ENCODE assay signal across 1 cellular context in genomic region chr2:38653715-38654494, GRCh38.
TF ChIP-seq lines count a peak whose summit lies in the region.

No MANE protein-coding gene starts in this region.

TF ChIP-seq in HepG2, 621 proteins besides CTCF, POLR2A, EP300 and RAD21 (continued from another document and continues in another):
- TF ChIP-seq, protein P1, sequence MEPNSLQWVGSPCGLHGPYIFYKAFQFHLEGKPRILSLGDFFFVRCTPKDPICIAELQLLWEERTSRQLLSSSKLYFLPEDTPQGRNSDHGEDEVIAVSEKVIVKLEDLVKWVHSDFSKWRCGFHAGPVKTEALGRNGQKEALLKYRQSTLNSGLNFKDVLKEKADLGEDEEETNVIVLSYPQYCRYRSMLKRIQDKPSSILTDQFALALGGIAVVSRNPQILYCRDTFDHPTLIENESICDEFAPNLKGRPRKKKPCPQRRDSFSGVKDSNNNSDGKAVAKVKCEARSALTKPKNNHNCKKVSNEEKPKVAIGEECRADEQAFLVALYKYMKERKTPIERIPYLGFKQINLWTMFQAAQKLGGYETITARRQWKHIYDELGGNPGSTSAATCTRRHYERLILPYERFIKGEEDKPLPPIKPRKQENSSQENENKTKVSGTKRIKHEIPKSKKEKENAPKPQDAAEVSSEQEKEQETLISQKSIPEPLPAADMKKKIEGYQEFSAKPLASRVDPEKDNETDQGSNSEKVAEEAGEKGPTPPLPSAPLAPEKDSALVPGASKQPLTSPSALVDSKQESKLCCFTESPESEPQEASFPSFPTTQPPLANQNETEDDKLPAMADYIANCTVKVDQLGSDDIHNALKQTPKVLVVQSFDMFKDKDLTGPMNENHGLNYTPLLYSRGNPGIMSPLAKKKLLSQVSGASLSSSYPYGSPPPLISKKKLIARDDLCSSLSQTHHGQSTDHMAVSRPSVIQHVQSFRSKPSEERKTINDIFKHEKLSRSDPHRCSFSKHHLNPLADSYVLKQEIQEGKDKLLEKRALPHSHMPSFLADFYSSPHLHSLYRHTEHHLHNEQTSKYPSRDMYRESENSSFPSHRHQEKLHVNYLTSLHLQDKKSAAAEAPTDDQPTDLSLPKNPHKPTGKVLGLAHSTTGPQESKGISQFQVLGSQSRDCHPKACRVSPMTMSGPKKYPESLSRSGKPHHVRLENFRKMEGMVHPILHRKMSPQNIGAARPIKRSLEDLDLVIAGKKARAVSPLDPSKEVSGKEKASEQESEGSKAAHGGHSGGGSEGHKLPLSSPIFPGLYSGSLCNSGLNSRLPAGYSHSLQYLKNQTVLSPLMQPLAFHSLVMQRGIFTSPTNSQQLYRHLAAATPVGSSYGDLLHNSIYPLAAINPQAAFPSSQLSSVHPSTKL (CRISPR knock-in tag; IDR thresholded peaks at IDR 0.05): peak; percentile 51; the same call in 1 of the 2 replicates
- TF ChIP-seq MED13 (CRISPR knock-in tag; IDR thresholded peaks at IDR 0.05) (no peak), ZNF609 (CRISPR knock-in tag; IDR thresholded peaks at IDR 0.05; ENCODE audit: borderline replicate concordance) (peak; percentile 60; the same call in 1 of the 2 replicates), ZNF263 (CRISPR knock-in tag; IDR thresholded peaks at IDR 0.05) (no peak), ZNF354B (CRISPR knock-in tag; IDR thresholded peaks at IDR 0.05) (no peak), ZFP62 (CRISPR knock-in tag; IDR thresholded peaks at IDR 0.05) (no peak), PHF8 (CRISPR knock-in tag; IDR thresholded peaks at IDR 0.05) (peak; percentile 64), FOSL2 (CRISPR knock-in tag; IDR thresholded peaks at IDR 0.05) (0 out of 2 replicates have a peak, but pooled peaks have one; percentile 7), KDM5A (IDR thresholded peaks at IDR 0.05; ENCODE audit: borderline replicate concordance, low read length) (no peak), BHLHE40 (IDR thresholded peaks at IDR 0.05; ENCODE audit: low read length) (no peak), CREBL2 (CRISPR knock-in tag; IDR thresholded peaks at IDR 0.05; ENCODE audit: borderline replicate concordance) (no peak), ZNF34 (CRISPR knock-in tag; IDR thresholded peaks at IDR 0.05; ENCODE audit: borderline replicate concordance) (no peak), NCOA2 (CRISPR knock-in tag; IDR thresholded peaks at IDR 0.05) (peak; percentile 49), ZNF737 (CRISPR knock-in tag; IDR thresholded peaks at IDR 0.05; ENCODE audit: borderline replicate concordance) (no peak; the same call in 1 of the 2 replicates), RELA (CRISPR knock-in tag; IDR thresholded peaks at IDR 0.05) (no peak), NBN (conservative IDR thresholded peaks at IDR 0.05) (no peak), CAMTA2 (CRISPR knock-in tag; IDR thresholded peaks at IDR 0.05; ENCODE audit: borderline replicate concordance) (0 out of 2 replicates have a peak, but pooled peaks have one; percentile 41), ZNF790 (CRISPR knock-in tag; IDR thresholded peaks at IDR 0.05; ENCODE audit: borderline replicate concordance) (no peak), CENPX (CRISPR knock-in tag; IDR thresholded peaks at IDR 0.05) (no peak), ATF3 (CRISPR knock-in tag; IDR thresholded peaks at IDR 0.05) (no peak), NR2F1 (CRISPR knock-in tag; IDR thresholded peaks at IDR 0.05) (peak; percentile 67 to 82; a peak in 3 of 4 replicates), ZBTB4 (CRISPR knock-in tag; IDR thresholded peaks at IDR 0.05; ENCODE audit: borderline replicate concordance) (no peak), ZNF883 (CRISPR knock-in tag; IDR thresholded peaks at IDR 0.05; ENCODE audit: not compliant biosample characterization) (peak; percentile 35), ZNF788 (CRISPR knock-in tag; IDR thresholded peaks at IDR 0.05; ENCODE audit: borderline replicate concordance) (peak; percentile 47; the same call in 1 of the 2 replicates), MBNL3 (CRISPR knock-in tag; conservative IDR thresholded peaks at IDR 0.05) (no peak), ATAD3A (CRISPR knock-in tag; IDR thresholded peaks at IDR 0.05) (no peak), ZNF570 (CRISPR knock-in tag; IDR thresholded peaks at IDR 0.05; ENCODE audit: borderline replicate concordance) (no peak), ZNF629 (CRISPR knock-in tag; conservative IDR thresholded peaks at IDR 0.05) (no peak), ZNF18 (CRISPR knock-in tag; IDR thresholded peaks at IDR 0.05; ENCODE audit: insufficient replicate concordance) (peak; percentile 7), ZNF343 (CRISPR knock-in tag; IDR thresholded peaks at IDR 0.05) (no peak), FOXJ3 (CRISPR knock-in tag; IDR thresholded peaks at IDR 0.05; ENCODE audit: borderline replicate concordance) (no peak), ZKSCAN1 (IDR thresholded peaks at IDR 0.05; ENCODE audit: low read length) (peak; percentile 43; the same call in 1 of the 2 replicates), ZUFSP (CRISPR knock-in tag; IDR thresholded peaks at IDR 0.05; ENCODE audit: borderline replicate concordance) (no peak), PTBP1 (IDR thresholded peaks at IDR 0.05; ENCODE audit: low read depth, low read length, poor library complexity, severe bottlenecking) (no peak), ONECUT2 (CRISPR knock-in tag; IDR thresholded peaks at IDR 0.05) (no peak), RXRA (CRISPR knock-in tag; IDR thresholded peaks at IDR 0.05) (peak; percentile 65; the same call in 1 of the 2 replicates), STAT5B (CRISPR knock-in tag; IDR thresholded peaks at IDR 0.05) (no peak), ZBTB1 (CRISPR knock-in tag; IDR thresholded peaks at IDR 0.05; ENCODE audit: borderline replicate concordance) (no peak), ZBTB20 (CRISPR knock-in tag; IDR thresholded peaks at IDR 0.05; ENCODE audit: borderline replicate concordance, low read depth) (no peak), ZNF253 (CRISPR knock-in tag; IDR thresholded peaks at IDR 0.05; ENCODE audit: borderline replicate concordance) (no peak), ZNF768 (CRISPR knock-in tag; IDR thresholded peaks at IDR 0.05) (0 out of 2 replicates have a peak, but pooled peaks have one; percentile 57), ZBTB7A (CRISPR knock-in tag; IDR thresholded peaks at IDR 0.05) (no peak)
- TF ChIP-seq, protein P2, sequence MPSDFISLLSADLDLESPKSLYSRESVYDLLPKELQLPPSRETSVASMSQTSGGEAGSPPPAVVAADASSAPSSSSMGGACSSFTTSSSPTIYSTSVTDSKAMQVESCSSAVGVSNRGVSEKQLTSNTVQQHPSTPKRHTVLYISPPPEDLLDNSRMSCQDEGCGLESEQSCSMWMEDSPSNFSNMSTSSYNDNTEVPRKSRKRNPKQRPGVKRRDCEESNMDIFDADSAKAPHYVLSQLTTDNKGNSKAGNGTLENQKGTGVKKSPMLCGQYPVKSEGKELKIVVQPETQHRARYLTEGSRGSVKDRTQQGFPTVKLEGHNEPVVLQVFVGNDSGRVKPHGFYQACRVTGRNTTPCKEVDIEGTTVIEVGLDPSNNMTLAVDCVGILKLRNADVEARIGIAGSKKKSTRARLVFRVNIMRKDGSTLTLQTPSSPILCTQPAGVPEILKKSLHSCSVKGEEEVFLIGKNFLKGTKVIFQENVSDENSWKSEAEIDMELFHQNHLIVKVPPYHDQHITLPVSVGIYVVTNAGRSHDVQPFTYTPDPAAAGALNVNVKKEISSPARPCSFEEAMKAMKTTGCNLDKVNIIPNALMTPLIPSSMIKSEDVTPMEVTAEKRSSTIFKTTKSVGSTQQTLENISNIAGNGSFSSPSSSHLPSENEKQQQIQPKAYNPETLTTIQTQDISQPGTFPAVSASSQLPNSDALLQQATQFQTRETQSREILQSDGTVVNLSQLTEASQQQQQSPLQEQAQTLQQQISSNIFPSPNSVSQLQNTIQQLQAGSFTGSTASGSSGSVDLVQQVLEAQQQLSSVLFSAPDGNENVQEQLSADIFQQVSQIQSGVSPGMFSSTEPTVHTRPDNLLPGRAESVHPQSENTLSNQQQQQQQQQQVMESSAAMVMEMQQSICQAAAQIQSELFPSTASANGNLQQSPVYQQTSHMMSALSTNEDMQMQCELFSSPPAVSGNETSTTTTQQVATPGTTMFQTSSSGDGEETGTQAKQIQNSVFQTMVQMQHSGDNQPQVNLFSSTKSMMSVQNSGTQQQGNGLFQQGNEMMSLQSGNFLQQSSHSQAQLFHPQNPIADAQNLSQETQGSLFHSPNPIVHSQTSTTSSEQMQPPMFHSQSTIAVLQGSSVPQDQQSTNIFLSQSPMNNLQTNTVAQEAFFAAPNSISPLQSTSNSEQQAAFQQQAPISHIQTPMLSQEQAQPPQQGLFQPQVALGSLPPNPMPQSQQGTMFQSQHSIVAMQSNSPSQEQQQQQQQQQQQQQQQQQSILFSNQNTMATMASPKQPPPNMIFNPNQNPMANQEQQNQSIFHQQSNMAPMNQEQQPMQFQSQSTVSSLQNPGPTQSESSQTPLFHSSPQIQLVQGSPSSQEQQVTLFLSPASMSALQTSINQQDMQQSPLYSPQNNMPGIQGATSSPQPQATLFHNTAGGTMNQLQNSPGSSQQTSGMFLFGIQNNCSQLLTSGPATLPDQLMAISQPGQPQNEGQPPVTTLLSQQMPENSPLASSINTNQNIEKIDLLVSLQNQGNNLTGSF (CRISPR knock-in tag; IDR thresholded peaks at IDR 0.05): no peak
